ENCODE assay signal across 1 cellular context in genomic region chr20:59010995-59011873, GRCh38.
A peak's percentile ranks its signal among the peaks of the same experiment; 100 is the strongest.
TF ChIP-seq lines count a peak whose summit lies in the region.

No MANE protein-coding gene starts in this region.

TF ChIP-seq in HepG2, 621 proteins besides CTCF, POLR2A, EP300 and RAD21 (continued from another document and continues in another):
- TF ChIP-seq, protein P1, sequence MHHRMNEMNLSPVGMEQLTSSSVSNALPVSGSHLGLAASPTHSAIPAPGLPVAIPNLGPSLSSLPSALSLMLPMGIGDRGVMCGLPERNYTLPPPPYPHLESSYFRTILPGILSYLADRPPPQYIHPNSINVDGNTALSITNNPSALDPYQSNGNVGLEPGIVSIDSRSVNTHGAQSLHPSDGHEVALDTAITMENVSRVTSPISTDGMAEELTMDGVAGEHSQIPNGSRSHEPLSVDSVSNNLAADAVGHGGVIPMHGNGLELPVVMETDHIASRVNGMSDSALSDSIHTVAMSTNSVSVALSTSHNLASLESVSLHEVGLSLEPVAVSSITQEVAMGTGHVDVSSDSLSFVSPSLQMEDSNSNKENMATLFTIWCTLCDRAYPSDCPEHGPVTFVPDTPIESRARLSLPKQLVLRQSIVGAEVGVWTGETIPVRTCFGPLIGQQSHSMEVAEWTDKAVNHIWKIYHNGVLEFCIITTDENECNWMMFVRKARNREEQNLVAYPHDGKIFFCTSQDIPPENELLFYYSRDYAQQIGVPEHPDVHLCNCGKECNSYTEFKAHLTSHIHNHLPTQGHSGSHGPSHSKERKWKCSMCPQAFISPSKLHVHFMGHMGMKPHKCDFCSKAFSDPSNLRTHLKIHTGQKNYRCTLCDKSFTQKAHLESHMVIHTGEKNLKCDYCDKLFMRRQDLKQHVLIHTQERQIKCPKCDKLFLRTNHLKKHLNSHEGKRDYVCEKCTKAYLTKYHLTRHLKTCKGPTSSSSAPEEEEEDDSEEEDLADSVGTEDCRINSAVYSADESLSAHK (CRISPR knock-in tag; IDR thresholded peaks at IDR 0.05; ENCODE audit: borderline replicate concordance): no peak
- no peak for TF ChIP-seq BHLHE40 (IDR thresholded peaks at IDR 0.05; ENCODE audit: low read length)
- no peak for TF ChIP-seq KDM3A (CRISPR knock-in tag; IDR thresholded peaks at IDR 0.05; ENCODE audit: low read depth)
- no peak for TF ChIP-seq TEAD2 (CRISPR knock-in tag; IDR thresholded peaks at IDR 0.05)
- no peak for TF ChIP-seq E2F1 (CRISPR knock-in tag; IDR thresholded peaks at IDR 0.05)
- TF ChIP-seq MIXL1 (CRISPR knock-in tag; IDR thresholded peaks at IDR 0.05): no peak
- TF ChIP-seq DRAP1 (CRISPR knock-in tag; IDR thresholded peaks at IDR 0.05): no peak; the same call in 1 of the 2 replicates
- TF ChIP-seq RNF2 (conservative IDR thresholded peaks at IDR 0.05; ENCODE audit: low read depth): no peak
- no peak for TF ChIP-seq HMG20B (CRISPR knock-in tag; conservative IDR thresholded peaks at IDR 0.05)
- no peak for TF ChIP-seq SIN3A (IDR thresholded peaks at IDR 0.05; ENCODE audit: borderline replicate concordance, low read depth, low read length)
- peak; percentile 28 for TF ChIP-seq PRPF4 (IDR thresholded peaks at IDR 0.05; ENCODE audit: low read depth, low read length, poor library complexity, severe bottlenecking)
- no peak for TF ChIP-seq ZNF143 (CRISPR knock-in tag; IDR thresholded peaks at IDR 0.05)
- no peak for TF ChIP-seq GPN1 (CRISPR knock-in tag; IDR thresholded peaks at IDR 0.05; ENCODE audit: borderline replicate concordance)
- TF ChIP-seq, protein P2, sequence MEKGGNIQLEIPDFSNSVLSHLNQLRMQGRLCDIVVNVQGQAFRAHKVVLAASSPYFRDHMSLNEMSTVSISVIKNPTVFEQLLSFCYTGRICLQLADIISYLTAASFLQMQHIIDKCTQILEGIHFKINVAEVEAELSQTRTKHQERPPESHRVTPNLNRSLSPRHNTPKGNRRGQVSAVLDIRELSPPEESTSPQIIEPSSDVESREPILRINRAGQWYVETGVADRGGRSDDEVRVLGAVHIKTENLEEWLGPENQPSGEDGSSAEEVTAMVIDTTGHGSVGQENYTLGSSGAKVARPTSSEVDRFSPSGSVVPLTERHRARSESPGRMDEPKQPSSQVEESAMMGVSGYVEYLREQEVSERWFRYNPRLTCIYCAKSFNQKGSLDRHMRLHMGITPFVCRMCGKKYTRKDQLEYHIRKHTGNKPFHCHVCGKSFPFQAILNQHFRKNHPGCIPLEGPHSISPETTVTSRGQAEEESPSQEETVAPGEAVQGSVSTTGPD (CRISPR knock-in tag; IDR thresholded peaks at IDR 0.05): peak; percentile 85
- no peak for TF ChIP-seq ZNF543 (CRISPR knock-in tag; IDR thresholded peaks at IDR 0.05)
- TF ChIP-seq NR2F6 (IDR thresholded peaks at IDR 0.05): no peak; the same call in 1 of the 2 replicates
- TF ChIP-seq NR2F6 (CRISPR knock-in tag; IDR thresholded peaks at IDR 0.05): no peak
- TF ChIP-seq ZNF556 (CRISPR knock-in tag; IDR thresholded peaks at IDR 0.05; ENCODE audit: borderline replicate concordance): 0 out of 2 replicates have a peak, but pooled peaks have one; percentile 13
- TF ChIP-seq RBFOX2 (IDR thresholded peaks at IDR 0.05; ENCODE audit: low read depth, low read length): no peak
- TF ChIP-seq ZFAT (CRISPR knock-in tag; conservative IDR thresholded peaks at IDR 0.05): no peak
- TF ChIP-seq GLMP (CRISPR knock-in tag; IDR thresholded peaks at IDR 0.05; ENCODE audit: borderline replicate concordance): no peak
- 0 out of 2 replicates have a peak, but pooled peaks have one; percentile 46 for TF ChIP-seq FOXJ3 (CRISPR knock-in tag; IDR thresholded peaks at IDR 0.05; ENCODE audit: borderline replicate concordance)
- TF ChIP-seq TP53 (CRISPR knock-in tag; conservative IDR thresholded peaks at IDR 0.05): no peak
- no peak for TF ChIP-seq AKAP8 (CRISPR knock-in tag; IDR thresholded peaks at IDR 0.05)
- TF ChIP-seq, protein P3, sequence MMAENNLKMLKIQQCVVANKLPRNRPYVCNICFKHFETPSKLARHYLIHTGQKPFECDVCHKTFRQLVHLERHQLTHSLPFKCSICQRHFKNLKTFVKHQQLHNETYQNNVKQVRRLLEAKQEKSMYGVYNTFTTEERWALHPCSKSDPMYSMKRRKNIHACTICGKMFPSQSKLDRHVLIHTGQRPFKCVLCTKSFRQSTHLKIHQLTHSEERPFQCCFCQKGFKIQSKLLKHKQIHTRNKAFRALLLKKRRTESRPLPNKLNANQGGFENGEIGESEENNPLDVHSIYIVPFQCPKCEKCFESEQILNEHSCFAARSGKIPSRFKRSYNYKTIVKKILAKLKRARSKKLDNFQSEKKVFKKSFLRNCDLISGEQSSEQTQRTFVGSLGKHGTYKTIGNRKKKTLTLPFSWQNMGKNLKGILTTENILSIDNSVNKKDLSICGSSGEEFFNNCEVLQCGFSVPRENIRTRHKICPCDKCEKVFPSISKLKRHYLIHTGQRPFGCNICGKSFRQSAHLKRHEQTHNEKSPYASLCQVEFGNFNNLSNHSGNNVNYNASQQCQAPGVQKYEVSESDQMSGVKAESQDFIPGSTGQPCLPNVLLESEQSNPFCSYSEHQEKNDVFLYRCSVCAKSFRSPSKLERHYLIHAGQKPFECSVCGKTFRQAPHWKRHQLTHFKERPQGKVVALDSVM (CRISPR knock-in tag; IDR thresholded peaks at IDR 0.05): no peak
- TF ChIP-seq MEF2D (CRISPR knock-in tag; IDR thresholded peaks at IDR 0.05): no peak
- no peak for TF ChIP-seq MAF1 (CRISPR knock-in tag; IDR thresholded peaks at IDR 0.05; ENCODE audit: borderline replicate concordance)
- TF ChIP-seq SAP130 (CRISPR knock-in tag; IDR thresholded peaks at IDR 0.05; ENCODE audit: low read depth): peak; percentile 56
- TF ChIP-seq, protein P4, sequence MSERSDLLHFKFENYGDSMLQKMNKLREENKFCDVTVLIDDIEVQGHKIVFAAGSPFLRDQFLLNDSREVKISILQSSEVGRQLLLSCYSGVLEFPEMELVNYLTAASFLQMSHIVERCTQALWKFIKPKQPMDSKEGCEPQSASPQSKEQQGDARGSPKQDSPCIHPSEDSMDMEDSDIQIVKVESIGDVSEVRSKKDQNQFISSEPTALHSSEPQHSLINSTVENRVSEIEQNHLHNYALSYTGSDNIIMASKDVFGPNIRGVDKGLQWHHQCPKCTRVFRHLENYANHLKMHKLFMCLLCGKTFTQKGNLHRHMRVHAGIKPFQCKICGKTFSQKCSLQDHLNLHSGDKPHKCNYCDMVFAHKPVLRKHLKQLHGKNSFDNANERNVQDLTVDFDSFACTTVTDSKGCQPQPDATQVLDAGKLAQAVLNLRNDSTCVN (CRISPR knock-in tag; IDR thresholded peaks at IDR 0.05; ENCODE audit: borderline replicate concordance): no peak
- TF ChIP-seq ATF1 (CRISPR knock-in tag; IDR thresholded peaks at IDR 0.05): no peak
- no peak for TF ChIP-seq ZNF577 (CRISPR knock-in tag; IDR thresholded peaks at IDR 0.05; ENCODE audit: borderline replicate concordance, low read depth)
- TF ChIP-seq, protein P5, sequence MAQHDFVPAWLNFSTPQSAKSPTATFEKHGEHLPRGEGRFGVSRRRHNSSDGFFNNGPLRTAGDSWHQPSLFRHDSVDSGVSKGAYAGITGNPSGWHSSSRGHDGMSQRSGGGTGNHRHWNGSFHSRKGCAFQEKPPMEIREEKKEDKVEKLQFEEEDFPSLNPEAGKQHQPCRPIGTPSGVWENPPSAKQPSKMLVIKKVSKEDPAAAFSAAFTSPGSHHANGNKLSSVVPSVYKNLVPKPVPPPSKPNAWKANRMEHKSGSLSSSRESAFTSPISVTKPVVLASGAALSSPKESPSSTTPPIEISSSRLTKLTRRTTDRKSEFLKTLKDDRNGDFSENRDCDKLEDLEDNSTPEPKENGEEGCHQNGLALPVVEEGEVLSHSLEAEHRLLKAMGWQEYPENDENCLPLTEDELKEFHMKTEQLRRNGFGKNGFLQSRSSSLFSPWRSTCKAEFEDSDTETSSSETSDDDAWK (CRISPR knock-in tag; IDR thresholded peaks at IDR 0.05): no peak
- TF ChIP-seq, protein P6, sequence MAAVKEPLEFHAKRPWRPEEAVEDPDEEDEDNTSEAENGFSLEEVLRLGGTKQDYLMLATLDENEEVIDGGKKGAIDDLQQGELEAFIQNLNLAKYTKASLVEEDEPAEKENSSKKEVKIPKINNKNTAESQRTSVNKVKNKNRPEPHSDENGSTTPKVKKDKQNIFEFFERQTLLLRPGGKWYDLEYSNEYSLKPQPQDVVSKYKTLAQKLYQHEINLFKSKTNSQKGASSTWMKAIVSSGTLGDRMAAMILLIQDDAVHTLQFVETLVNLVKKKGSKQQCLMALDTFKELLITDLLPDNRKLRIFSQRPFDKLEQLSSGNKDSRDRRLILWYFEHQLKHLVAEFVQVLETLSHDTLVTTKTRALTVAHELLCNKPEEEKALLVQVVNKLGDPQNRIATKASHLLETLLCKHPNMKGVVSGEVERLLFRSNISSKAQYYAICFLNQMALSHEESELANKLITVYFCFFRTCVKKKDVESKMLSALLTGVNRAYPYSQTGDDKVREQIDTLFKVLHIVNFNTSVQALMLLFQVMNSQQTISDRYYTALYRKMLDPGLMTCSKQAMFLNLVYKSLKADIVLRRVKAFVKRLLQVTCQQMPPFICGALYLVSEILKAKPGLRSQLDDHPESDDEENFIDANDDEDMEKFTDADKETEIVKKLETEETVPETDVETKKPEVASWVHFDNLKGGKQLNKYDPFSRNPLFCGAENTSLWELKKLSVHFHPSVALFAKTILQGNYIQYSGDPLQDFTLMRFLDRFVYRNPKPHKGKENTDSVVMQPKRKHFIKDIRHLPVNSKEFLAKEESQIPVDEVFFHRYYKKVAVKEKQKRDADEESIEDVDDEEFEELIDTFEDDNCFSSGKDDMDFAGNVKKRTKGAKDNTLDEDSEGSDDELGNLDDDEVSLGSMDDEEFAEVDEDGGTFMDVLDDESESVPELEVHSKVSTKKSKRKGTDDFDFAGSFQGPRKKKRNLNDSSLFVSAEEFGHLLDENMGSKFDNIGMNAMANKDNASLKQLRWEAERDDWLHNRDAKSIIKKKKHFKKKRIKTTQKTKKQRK (IDR thresholded peaks at IDR 0.05; ENCODE audit: low read length): no peak
- TF ChIP-seq ZNF337 (CRISPR knock-in tag; IDR thresholded peaks at IDR 0.05; ENCODE audit: borderline replicate concordance, low read depth): no peak
- no peak for TF ChIP-seq ZBTB21 (CRISPR knock-in tag; IDR thresholded peaks at IDR 0.05)
- TF ChIP-seq ATF7-NPFF (CRISPR knock-in tag; IDR thresholded peaks at IDR 0.05; ENCODE audit: low read depth): no peak
- TF ChIP-seq REST (IDR thresholded peaks at IDR 0.05; ENCODE audit: borderline replicate concordance in 1 of 2, low read depth in 1 of 2, low read length in 2 of 2): no peak
- TF ChIP-seq, protein P7, sequence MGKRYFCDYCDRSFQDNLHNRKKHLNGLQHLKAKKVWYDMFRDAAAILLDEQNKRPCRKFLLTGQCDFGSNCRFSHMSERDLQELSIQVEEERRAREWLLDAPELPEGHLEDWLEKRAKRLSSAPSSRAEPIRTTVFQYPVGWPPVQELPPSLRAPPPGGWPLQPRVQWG (CRISPR knock-in tag; IDR thresholded peaks at IDR 0.05; ENCODE audit: borderline replicate concordance, low read depth): no peak
- TF ChIP-seq HNRNPH1 (optimal IDR thresholded peaks at IDR 0.05; ENCODE audit: low read depth, low read length): no peak
- TF ChIP-seq PHF5A (CRISPR knock-in tag; IDR thresholded peaks at IDR 0.05; ENCODE audit: low read depth, unreplicated experiment): no peak
- no peak for TF ChIP-seq RFXAP (CRISPR knock-in tag; IDR thresholded peaks at IDR 0.05; ENCODE audit: borderline replicate concordance)
